8 cellular contexts compared by ENCODE assay signal in genomic region chr5:141512390-141513020, GRCh38. TPM values are rescaled to one million over a fixed set of nuclear protein-coding genes. Genes with fewer than 3 reads are reported as not detected.
A peak's percentile ranks its signal among the peaks of the same experiment; 100 is the strongest.
DNase-seq lines count a peak whose midpoint lies in the region; TF ChIP-seq lines count a peak whose summit lies in the region.

No MANE protein-coding gene starts in this region.

- peaks cover 3% of the 10 kb centered on the region for H3K36me3 ChIP-seq in kidney epithelial cell (ENCODE audit: control insufficient read depth, insufficient read depth, low read length)

- DNase-seq in M059J (ENCODE audit: low read depth) (peak; percentile 46), cardiac fibroblast (ENCODE audit: low read depth in 2 of 2) (peak; percentile 71 to 72), kidney epithelial cell (ENCODE audit: low read depth) (no peak), cortex of kidney (lab: John Stamatoyannopoulos, UW) (no peak), foreskin melanocyte (no peak)
- peak; percentile 75 for DNase-seq in activated CD4-positive, CD25-positive, alpha-beta regulatory T cell treated with anti-CD3 and anti-CD28 coated beads, Interleukin-2, amount 50 U/mL, for 16 hours (ENCODE audit: low read depth, low spot score)
- peak; percentile 69 to 81 (median 78) for DNase-seq in stimulated activated CD4-positive, alpha-beta T cell treated with anti-CD3 and anti-CD28 coated beads, Interleukin-1b, Interleukin-23, amount 100 ng/mL, for 24 hours (ENCODE audit: low read depth in 4 of 4, low spot score in 1 of 4)

- H3K4me3 ChIP-seq in cardiac fibroblast (replicated peaks in 1 of 2; ENCODE audit: low read depth in 2 of 2, low read length in 2 of 2) = peak overlapping the region; percentile 44 to 47
- peak overlapping the region; percentile 27 for H3K4me3 ChIP-seq in kidney epithelial cell (ENCODE audit: low read depth, low read length)

- peak; percentile 94 for TF ChIP-seq CTCF in GM12872 (IDR thresholded peaks at IDR 0.05; ENCODE audit: insufficient read depth, low read depth, low read length)
- TF ChIP-seq CTCF in cardiac fibroblast (IDR thresholded peaks at IDR 0.05; ENCODE audit: low read depth, low read length) = peak; percentile 87
- peak; percentile 92 for TF ChIP-seq CTCF in kidney epithelial cell (IDR thresholded peaks at IDR 0.05; ENCODE audit: insufficient read depth, low read length, poor library complexity, severe bottlenecking)

- no peaks in the 10 kb centered on the region for H3K27me3 ChIP-seq in kidney epithelial cell (ENCODE audit: control insufficient read depth, insufficient read depth, low read length)

RNA-seq across cellular contexts. Expression of gene PCDHGC5, which starts 23.6 kb away (rescaled TPM):
- 2.0 and 2.2 TPM in 2 replicates for total RNA-seq in M059J (2014; rRNA removed; shearing (Covaris generic))
- 0.54 and 0.89 TPM in 2 replicates for total RNA-seq in kidney epithelial cell

RNA-seq across cellular contexts. Expression of gene PCDHGC4, which starts 27.7 kb away (rescaled TPM):
- total RNA-seq in M059J (2014; rRNA removed; shearing (Covaris generic)) = 0.25 and 0.69 TPM in 2 replicates
- total RNA-seq in kidney epithelial cell = 0.62 and 1.1 TPM in 2 replicates

RNA-seq across cellular contexts. Expression of gene PCDHGC3, which starts 36.7 kb away (rescaled TPM):
- total RNA-seq in M059J (2014; rRNA removed; shearing (Covaris generic)) = 41.3 and 88.4 TPM in 2 replicates
- 41.9 and 47.3 TPM in 2 replicates for total RNA-seq in kidney epithelial cell

Comparison
In these comparisons a context has a peak if more than half of its experiments do, and no peak if none do; other contexts are left out.
1. DNase-seq: peak in M059J (single experiment), activated CD4-positive, CD25-positive, alpha-beta regulatory T cell treated with anti-CD3 and anti-CD28 coated beads, Interleukin-2, amount 50 U/mL, for 16 hours (single experiment), cardiac fibroblast (2 of 2) and stimulated activated CD4-positive, alpha-beta T cell treated with anti-CD3 and anti-CD28 coated beads, Interleukin-1b, Interleukin-23, amount 100 ng/mL, for 24 hours (4 of 4); none in kidney epithelial cell (single experiment), cortex of kidney (single experiment) and foreskin melanocyte (single experiment).
2. Peak in every context shown above with its lines, with median percentiles within 50 percentile points of each other: CTCF ChIP-seq.